In genomic region chr22:39718206-39718605, GRCh38 we compare ENCODE assay signal across 19 cellular contexts.
A peak's percentile ranks its signal among the peaks of the same experiment; 100 is the strongest.
DNase-seq lines count a peak whose midpoint lies in the region; ATAC-seq and TF ChIP-seq lines count a peak whose summit lies in the region.
"Had no signal": no experiment of that assay in that cellular context is flagged by ENCODE, and none has a peak within 500 bp of the region (broad histone marks: within the 10 kb centered on the region; RNA-seq: fewer than 3 reads in every experiment).

No MANE protein-coding gene starts in this region.

- ATAC-seq in GM18520 (IDR thresholded peaks at IDR 0.05; ENCODE audit: unreplicated experiment) = no peak

- peaks cover 10 to 19% of the 10 kb centered on the region in 2 donors for H3K4me1 ChIP-seq in adrenal gland (replicated peaks in 1 of 2)
- no peaks in the 10 kb centered on the region for H3K4me1 ChIP-seq in spleen
- H3K4me1 ChIP-seq: SJCRH30 had no signal

- intact Hi-C loops in adrenal gland (cut with DNase I) = no loop called here
- intact Hi-C loops in spleen (cut with DNase I; ENCODE audit: low total_unique reads) = no loop called here

- TF ChIP-seq CTCF in adrenal gland (IDR thresholded peaks at IDR 0.05) (no peak), spleen (IDR thresholded peaks at IDR 0.05 in 8 of 11, conservative IDR thresholded peaks at IDR 0.05 in 3 of 11) (no peak)

- H3K27ac Mint-ChIP-seq in activated CD4-positive, alpha-beta T cell treated with anti-CD3 and anti-CD28 coated beads, Interleukin-2, amount 10 ng/mL, durations not matched to agents 7 days and 5 days = peak overlapping the region; percentile 44
- H3K27ac Mint-ChIP-seq: B cell; CD4-positive, CD25-positive, alpha-beta regulatory T cell had no signal

- peaks cover 4% of the 10 kb centered on the region for H3K9me3 Mint-ChIP-seq in activated CD4-positive, alpha-beta T cell treated with anti-CD3 and anti-CD28 coated beads, Interleukin-2, amount 10 ng/mL, durations not matched to agents 7 days and 5 days
- H3K9me3 Mint-ChIP-seq: CD4-positive, CD25-positive, alpha-beta regulatory T cell had no signal

- no peak for TF ChIP-seq POLR2A in adrenal gland (IDR thresholded peaks at IDR 0.05)
- no peak for TF ChIP-seq POLR2A in spleen (IDR thresholded peaks at IDR 0.05)

- no peak for DNase-seq in activated CD4-positive, alpha-beta T cell treated with anti-CD3 and anti-CD28 coated beads, Interleukin-2, amount 10 ng/mL, durations not matched to agents 7 days and 5 days
- DNase-seq in activated CD4-positive, alpha-beta T cell treated with anti-CD3 and anti-CD28 coated beads, Interleukin-2, amount 50 U/mL, for 1 hour = no peak
- DNase-seq in MG63 (peak; percentile 18), adrenal gland (peak; percentile 45 to 79 (median 68)), spleen (peak; percentile 36), occipital lobe (lab: John Stamatoyannopoulos, UW) (no peak), mucosa of gallbladder (ENCODE audit: low spot score) (no peak)
- DNase-seq: Calu3; CD4-positive, CD25-positive, alpha-beta regulatory T cell; HCEC 1CT; NCI-H1048; NCI-H146; NCI-H2081; NCI-H510A; NCI-H82; SJCRH30 had no signal

- 40 to 51% (median 45%) methylated on average over 5 to 7 of the region's 7 CpGs for WGBS in adrenal gland, 4 donors
- 70 to 88% (median 78%) methylated on average over 7 of the region's 7 CpGs for WGBS in spleen, 5 donors

- H3K9me3 ChIP-seq in MG63 (no peaks in the 10 kb centered on the region), adrenal gland (replicated peaks in 1 of 3) (no peaks in the 10 kb centered on the region), spleen (no peaks in the 10 kb centered on the region)
- H3K9me3 ChIP-seq: SJCRH30 had no signal

- CTCF ChIA-PET in activated CD4-positive, alpha-beta T cell treated with anti-CD3 and anti-CD28 coated beads, Interleukin-2, amount 10 ng/mL, durations not matched to agents 7 days and 5 days (lab: Charles Lee) = interaction anchor here (1.0 kb wide), 1 partner anchor 131 kb away, joined by 3 read pairs; no protein-coding TSS in a partner anchor

- H3K27ac ChIP-seq in adrenal gland (peak overlapping the region in 3 of 5 donors; percentile 0 to 5 (median 1)), spleen (no peak overlapping the region)
- H3K27ac ChIP-seq: 22Rv1, SJCRH30 had no signal

- no peak overlapping the region for H3K4me3 ChIP-seq in MG63
- no peak overlapping the region for H3K4me3 ChIP-seq in adrenal gland
- H3K4me3 ChIP-seq in spleen = peak overlapping the region in 2 of 8 donors; percentile 8 to 23
- H3K4me3 ChIP-seq: SJCRH30 had no signal

- peaks cover 5% of the 10 kb centered on the region for H3K27me3 Mint-ChIP-seq in activated CD4-positive, alpha-beta T cell treated with anti-CD3 and anti-CD28 coated beads, Interleukin-2, amount 10 ng/mL, durations not matched to agents 7 days and 5 days

- H3K4me1 Mint-ChIP-seq in activated CD4-positive, alpha-beta T cell treated with anti-CD3 and anti-CD28 coated beads, Interleukin-2, amount 10 ng/mL, durations not matched to agents 7 days and 5 days = peaks cover 28% of the 10 kb centered on the region

- H3K4me3 Mint-ChIP-seq in activated CD4-positive, alpha-beta T cell treated with anti-CD3 and anti-CD28 coated beads, Interleukin-2, amount 10 ng/mL, durations not matched to agents 7 days and 5 days = no peak overlapping the region
- H3K4me3 Mint-ChIP-seq: B cell had no signal

- no peaks in the 10 kb centered on the region for H3K27me3 ChIP-seq in MG63
- H3K27me3 ChIP-seq in adrenal gland = no peaks in the 10 kb centered on the region
- peaks cover 0 to 16% (median 0%) of the 10 kb centered on the region in 7 donors for H3K27me3 ChIP-seq in spleen (replicated peaks in 1 of 7)
- H3K27me3 ChIP-seq: SJCRH30 had no signal

- H3K36me3 Mint-ChIP-seq in activated CD4-positive, alpha-beta T cell treated with anti-CD3 and anti-CD28 coated beads, Interleukin-2, amount 10 ng/mL, durations not matched to agents 7 days and 5 days (ENCODE audit: low read depth) = no peaks in the 10 kb centered on the region
- H3K36me3 Mint-ChIP-seq: CD4-positive, CD25-positive, alpha-beta regulatory T cell had no signal

- POLR2A ChIA-PET in activated CD4-positive, alpha-beta T cell treated with anti-CD3 and anti-CD28 coated beads, Interleukin-2, amount 10 ng/mL, durations not matched to agents 7 days and 5 days (lab: Charles Lee) = no interaction called here

- H3K36me3 ChIP-seq in MG63 (no peaks in the 10 kb centered on the region), adrenal gland (replicated peaks in 1 of 2) (no peaks in the 10 kb centered on the region), spleen (no peaks in the 10 kb centered on the region)
- H3K36me3 ChIP-seq: SJCRH30 had no signal

Comparison
In these comparisons a context has a peak if more than half of its experiments do, and no peak if none do; other contexts are left out.
1. DNase-seq: peak in MG63 (single experiment), adrenal gland (7 of 7) and spleen (single experiment); none in activated CD4-positive, alpha-beta T cell treated with anti-CD3 and anti-CD28 coated beads, Interleukin-2, amount 10 ng/mL, durations not matched to agents 7 days and 5 days (single experiment), activated CD4-positive, alpha-beta T cell treated with anti-CD3 and anti-CD28 coated beads, Interleukin-2, amount 50 U/mL, for 1 hour (single experiment), occipital lobe (single experiment) and mucosa of gallbladder (single experiment).
2. H3K27ac ChIP-seq: peak in adrenal gland (3 of 5); none in spleen (0 of 8).